In genomic region chr6:150361876-150362275, GRCh38 we compare ENCODE assay signal across 22 cellular contexts.
"Had no signal": no experiment of that assay in that cellular context is flagged by ENCODE, and none has a peak within 500 bp of the region (broad histone marks: within the 10 kb centered on the region; RNA-seq: fewer than 3 reads in every experiment).

No MANE protein-coding gene starts in this region.

- ATAC-seq: activated T-cell treated with anti-CD3 and anti-CD28 coated beads, Interleukin-2, amount 50 U/mL, for 4 hours; Panc1; Right ventricle myocardium inferior had no signal

- DNase-seq: activated CD4-positive, alpha-beta memory T cell treated with anti-CD3 and anti-CD28 coated beads for 36 hours; activated CD4-positive, alpha-beta T cell treated with anti-CD3 and anti-CD28 coated beads, Interleukin-2, amount 10 ng/mL, durations not matched to agents 7 days and 5 days; activated CD4-positive, CD25-positive, alpha-beta regulatory T cell; activated CD8-positive, alpha-beta memory T cell treated with anti-CD3 and anti-CD28 coated beads for 24 hours; activated effector memory CD4-positive, alpha-beta T cell treated with anti-CD3 and anti-CD28 coated beads, Interleukin-2, amount 50 U/mL, for 16 hours; activated naive CD4-positive, alpha-beta T cell treated with Interleukin-2 at 50 U/mL for 16 hours; activated T-cell treated with anti-CD3 and anti-CD28 coated beads, Interleukin-2, amount 50 U/mL, for 4 hours; amygdala; NCI-H1092 treated with DMSO at 0.1 percent for 48 hours; NCI-H1417 treated with DMSO at 0.1 percent for 48 hours; NCI-H1694; NCI-H2029; NCI-H2107; NCI-H2171 treated with DMSO at 0.1 percent for 48 hours; NCI-H226; NCI-H526; NCI-H774; OCI-M1; RPMI8226; T-helper 1 cell had no signal
